In the genomic region with DNA sequence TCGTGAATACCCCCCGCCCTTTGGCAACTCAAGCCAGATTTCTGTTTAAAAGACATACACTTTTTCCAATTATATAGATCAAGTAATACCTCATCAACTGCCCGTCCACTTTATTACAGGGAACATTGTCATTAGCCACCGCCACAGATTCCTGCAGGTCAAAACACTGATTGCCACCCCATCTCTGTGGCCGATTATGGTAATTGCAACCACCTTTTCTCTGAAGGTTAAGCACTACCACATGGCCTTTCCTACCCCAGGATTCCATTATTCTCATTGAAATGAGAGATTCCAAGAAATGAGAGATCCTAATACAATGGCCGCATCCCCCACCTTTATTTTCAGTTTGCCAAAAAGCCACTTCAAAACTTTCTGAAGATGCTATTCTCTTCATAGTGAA, we compare ENCODE assay signal across 33 cellular contexts.
"Had no signal": no experiment of that assay in that cellular context is flagged by ENCODE, and none has a peak within 500 bp of the region (broad histone marks: within the 10 kb centered on the region; RNA-seq: fewer than 3 reads in every experiment).

No MANE protein-coding gene starts in this region.

- H3K27ac Mint-ChIP-seq: activated CD4-positive, alpha-beta T cell treated with anti-CD3 and anti-CD28 coated beads for 36 hours; activated CD4-positive, alpha-beta T cell treated with anti-CD3 and anti-CD28 coated beads, Interleukin-2, amount 10 ng/mL, durations not matched to agents 7 days and 5 days; activated CD8-positive, alpha-beta T cell treated with anti-CD3 and anti-CD28 coated beads, Interleukin-2, amount 10 ng/mL, durations not matched to agents 7 days and 5 days; activated naive CD4-positive, alpha-beta T cell treated with anti-CD3 and anti-CD28 coated beads, Interleukin-2, amount 50 U/mL, for 24 hours; activated naive CD8-positive, alpha-beta T cell treated with anti-CD3 and anti-CD28 coated beads, Interleukin-2, amount 10 ng/mL, durations not matched to agents 7 days and 5 days; activated T-cell treated with anti-CD3 and anti-CD28 coated beads, Interleukin-2, amount 50 U/mL, for 24 hours; activated T-helper 2 cell treated with anti-CD3 and anti-CD28 coated beads, Interferon-gamma antibody, Interleukin-2, Interleukin-4, amounts not matched to agents 10 μg/mL and 5 μg/mL and 100 μg/mL, durations not matched to agents 14 hours and 24 hours and 36 hours had no signal

- ATAC-seq: activated CD4-positive, alpha-beta T cell treated with anti-CD3 and anti-CD28 coated beads for 36 hours; activated CD8-positive, alpha-beta T cell treated with anti-CD3 and anti-CD28 coated beads, Interleukin-2, amount 10 ng/mL, durations not matched to agents 7 days and 5 days; Right ventricle myocardium inferior had no signal

- DNase-seq: activated CD4-positive, alpha-beta T cell treated with anti-CD3 and anti-CD28 coated beads for 36 hours; activated CD4-positive, alpha-beta T cell treated with anti-CD3 and anti-CD28 coated beads, Interleukin-2, amount 10 ng/mL, durations not matched to agents 7 days and 5 days; activated CD4-positive, alpha-beta T cell treated with anti-CD3 and anti-CD28 coated beads, Interleukin-2, amount 50 U/mL, for 48 hours; activated CD8-positive, alpha-beta T cell treated with anti-CD3 and anti-CD28 coated beads, Interleukin-2, amount 10 ng/mL, durations not matched to agents 7 days and 5 days; activated gamma-delta T cell; activated naive CD4-positive, alpha-beta T cell treated with Interleukin-2 at 50 U/mL for 16 hours; activated naive CD8-positive, alpha-beta T cell treated with anti-CD3 and anti-CD28 coated beads, Interleukin-2, amount 10 ng/mL, durations not matched to agents 7 days and 5 days; activated T-cell treated with anti-CD3 and anti-CD28 coated beads, Interleukin-2, amount 50 U/mL, for 24 hours; amygdala; MM.1S; MV-4-11; NCI-H1092; NCI-H1436 treated with DMSO at 0.1 percent for 48 hours; NCI-H1694 treated with DMSO at 0.1 percent for 48 hours; NCI-H2029; NCI-H2107; NCI-H2171; NCI-H226; NCI-H446 treated with DMSO at 0.1 percent for 48 hours; NCI-H524 treated with DMSO at 0.1 percent for 48 hours; NK-92 treated with Interleukin-12 subunit alpha and Interleukin-12 subunit beta, amount 100 ng/mL, for 24 hours; PC-9; T1000; WERI-Rb-1 had no signal

- H2AFZ ChIP-seq: PC-9 had no signal

- H3K36me3 Mint-ChIP-seq: activated naive CD4-positive, alpha-beta T cell treated with anti-CD3 and anti-CD28 coated beads, Interleukin-2, amount 50 U/mL, for 24 hours; activated naive CD8-positive, alpha-beta T cell treated with anti-CD3 and anti-CD28 coated beads, Interleukin-2, amount 10 ng/mL, durations not matched to agents 7 days and 5 days had no signal

- H3K27me3 Mint-ChIP-seq: activated CD4-positive, alpha-beta T cell treated with anti-CD3 and anti-CD28 coated beads, Interleukin-2, amount 10 ng/mL, durations not matched to agents 7 days and 5 days; activated T-cell treated with anti-CD3 and anti-CD28 coated beads, Interleukin-2, amount 50 U/mL, for 24 hours; central memory CD8-positive, alpha-beta T cell had no signal

- H3K27ac ChIP-seq: ascending aorta, cardiac muscle cell, KMS-11, PC-9, RWPE1, WERI-Rb-1 had no signal

- H3K4me1 ChIP-seq: ascending aorta had no signal

- H3K36me3 ChIP-seq: ascending aorta, cardiac muscle cell, WERI-Rb-1 had no signal

- H3K9me3 Mint-ChIP-seq: activated CD4-positive, alpha-beta T cell treated with anti-CD3 and anti-CD28 coated beads, Interleukin-2, amount 10 ng/mL, durations not matched to agents 7 days and 5 days; activated naive CD4-positive, alpha-beta T cell treated with anti-CD3 and anti-CD28 coated beads, Interleukin-2, amount 50 U/mL, for 24 hours; activated naive CD8-positive, alpha-beta T cell treated with anti-CD3 and anti-CD28 coated beads, Interleukin-2, amount 10 ng/mL, durations not matched to agents 7 days and 5 days; activated T-cell treated with anti-CD3 and anti-CD28 coated beads, Interleukin-2, amount 50 U/mL, for 24 hours; activated T-helper 2 cell treated with anti-CD3 and anti-CD28 coated beads, Interferon-gamma antibody, Interleukin-2, Interleukin-4, amounts not matched to agents 10 μg/mL and 5 μg/mL and 100 μg/mL, durations not matched to agents 14 hours and 24 hours and 36 hours had no signal

- H3K27me3 ChIP-seq: ascending aorta, cardiac muscle cell had no signal

- H3K4me3 Mint-ChIP-seq: activated CD4-positive, alpha-beta T cell treated with anti-CD3 and anti-CD28 coated beads for 36 hours; activated CD4-positive, alpha-beta T cell treated with anti-CD3 and anti-CD28 coated beads, Interleukin-2, amount 10 ng/mL, durations not matched to agents 7 days and 5 days; activated CD8-positive, alpha-beta T cell treated with anti-CD3 and anti-CD28 coated beads, Interleukin-2, amount 10 ng/mL, durations not matched to agents 7 days and 5 days; activated naive CD4-positive, alpha-beta T cell treated with anti-CD3 and anti-CD28 coated beads, Interleukin-2, amount 50 U/mL, for 24 hours; activated naive CD8-positive, alpha-beta T cell treated with anti-CD3 and anti-CD28 coated beads, Interleukin-2, amount 10 ng/mL, durations not matched to agents 7 days and 5 days; activated T-cell treated with anti-CD3 and anti-CD28 coated beads, Interleukin-2, amount 50 U/mL, for 24 hours; central memory CD8-positive, alpha-beta T cell had no signal

- H3K9ac ChIP-seq: KMS-11 had no signal

- H3K4me1 Mint-ChIP-seq: central memory CD8-positive, alpha-beta T cell had no signal

- H3K9me3 ChIP-seq: ascending aorta had no signal

- FAIRE-seq: RCC 7860 had no signal

- H3K4me2 ChIP-seq: KMS-11, PC-9 had no signal

- H3K4me3 ChIP-seq: ascending aorta, cardiac muscle cell, PC-9 had no signal
